ENCODE assay signal across 8 cellular contexts in genomic region chrX:40175416-40176255, GRCh38.
DNase-seq lines count a peak whose midpoint lies in the region; ATAC-seq, FAIRE-seq and TF ChIP-seq lines count a peak whose summit lies in the region.

No MANE protein-coding gene starts in this region.

- H3K4me1 ChIP-seq in astrocyte (ENCODE audit: insufficient read depth, low read length) (peaks cover 22% of the 10 kb centered on the region), iPS-15b (ENCODE audit: control insufficient read depth, insufficient read depth, low read length) (peaks cover 21% of the 10 kb centered on the region)

- H3K36me3 ChIP-seq in astrocyte (ENCODE audit: insufficient read depth, low read length) (no peaks in the 10 kb centered on the region), iPS-15b (ENCODE audit: control insufficient read depth, insufficient read depth, low read length) (no peaks in the 10 kb centered on the region)

- peak; percentile 33 for ATAC-seq in GM19452 (IDR thresholded peaks at IDR 0.05; ENCODE audit: unreplicated experiment)
- no peak for ATAC-seq in HG03457 (IDR thresholded peaks at IDR 0.05; ENCODE audit: unreplicated experiment)

- peak in 9 of 14 donors; percentile 7 to 58 (median 31) for DNase-seq in C1 segment of cervical spinal cord (lab: John Stamatoyannopoulos, UW)
- peak; percentile 82 for DNase-seq in M059J (ENCODE audit: low read depth)
- DNase-seq in T-helper 2 cell: peak in 4 of 5 experiments; percentile 58 to 93 (median 72)
- DNase-seq in astrocyte (ENCODE audit: low read depth): no peak

- H3K27ac ChIP-seq in astrocyte (ENCODE audit: low read depth, low read length) (peak overlapping the region; percentile 47), skin epidermis (peak overlapping the region; percentile 88 to 98 (median 95))

- no peak for FAIRE-seq in astrocyte (lab: Jason Lieb, UNC)

- H3K36me3 Mint-ChIP-seq in astrocyte (ENCODE audit: low read depth, unreplicated experiment): peaks cover 1% of the 10 kb centered on the region

- no peaks in the 10 kb centered on the region for H4K20me1 ChIP-seq in astrocyte (ENCODE audit: insufficient read depth, low read length)

- H3K9me3 ChIP-seq in astrocyte (ENCODE audit: insufficient read depth, low read depth, low read length) (no peaks in the 10 kb centered on the region), iPS-15b (ENCODE audit: control insufficient read depth, insufficient read depth, low read length) (no peaks in the 10 kb centered on the region)

- peak overlapping the region; percentile 75 for H3K4me3 Mint-ChIP-seq in astrocyte (ENCODE audit: unreplicated experiment)

- peak overlapping the region; percentile 61 for H3K4me3 ChIP-seq in astrocyte (ENCODE audit: insufficient read depth, low read depth, low read length)
- peak overlapping the region; percentile 70 for H3K4me3 ChIP-seq in iPS-15b (ENCODE audit: low read depth, low read length)
- H3K4me3 ChIP-seq in skin epidermis: peak overlapping the region; percentile 19 to 55 (median 46)

- peaks cover 14% of the 10 kb centered on the region for H3K27me3 Mint-ChIP-seq in astrocyte (ENCODE audit: low read depth, unreplicated experiment)

- H3K27ac Mint-ChIP-seq in astrocyte (ENCODE audit: unreplicated experiment): no peak overlapping the region

- peaks cover 1% of the 10 kb centered on the region for H3K9me3 Mint-ChIP-seq in astrocyte (ENCODE audit: unreplicated experiment)

- H2AFZ ChIP-seq in astrocyte (ENCODE audit: low read depth, low read length): peak overlapping the region; percentile 92

- peak overlapping the region; percentile 87 for H3K4me2 ChIP-seq in astrocyte (ENCODE audit: low read length)

- peaks cover 2% of the 10 kb centered on the region for H3K4me1 Mint-ChIP-seq in astrocyte (ENCODE audit: low read depth, unreplicated experiment)

- H3K27me3 ChIP-seq in astrocyte (ENCODE audit: insufficient read depth, low read length): no peaks in the 10 kb centered on the region
- peaks cover 27% of the 10 kb centered on the region for H3K27me3 ChIP-seq in iPS-15b (ENCODE audit: control insufficient read depth, insufficient read depth, low read length)

- TF ChIP-seq CTCF in astrocyte (IDR thresholded peaks at IDR 0.05; ENCODE audit: insufficient read depth, low read depth, low read length): no peak

- H3K9ac ChIP-seq in astrocyte (ENCODE audit: low read length) (peak overlapping the region; percentile 69), iPS-15b (ENCODE audit: low read depth, low read length) (peak overlapping the region; percentile 81)

- no peaks in the 10 kb centered on the region for H3K79me2 ChIP-seq in astrocyte (ENCODE audit: insufficient read depth, low read length)
